ENCODE assay signal across 24 cellular contexts in genomic region chr3:188106898-188107684, GRCh38. TPM values are rescaled to one million over a fixed set of nuclear protein-coding genes. Genes with fewer than 3 reads are reported as not detected.
DNase-seq lines count a peak whose midpoint lies in the region; ATAC-seq and TF ChIP-seq lines count a peak whose summit lies in the region.
"Had no signal": no experiment of that assay in that cellular context is flagged by ENCODE, and none has a peak within 500 bp of the region (broad histone marks: within the 10 kb centered on the region; RNA-seq: fewer than 3 reads in every experiment).

No MANE protein-coding gene starts in this region.

- peaks cover 10% of the 10 kb centered on the region for H3K9me3 Mint-ChIP-seq in Caco-2 (ENCODE audit: unreplicated experiment)
- H3K9me3 Mint-ChIP-seq in endodermal cell, result peaks cover 4% of the 10 kb centered on the region
- H3K9me3 Mint-ChIP-seq in neural crest cell, result peaks cover 3% of the 10 kb centered on the region
- H3K9me3 Mint-ChIP-seq: CD14-positive monocyte, IgD-negative memory B cell had no signal

- no peak overlapping the region for H3K4me3 ChIP-seq in Caco-2 (ENCODE audit: low read depth, low read length)
- H3K4me3 ChIP-seq in IMR-90 (ENCODE audit: insufficient read depth, low read depth, low read length), result no peak overlapping the region
- no peak overlapping the region for H3K4me3 ChIP-seq in endodermal cell (ENCODE audit: low read length)
- H3K4me3 ChIP-seq: GM12878 had no signal

- no peak overlapping the region for H2BK20ac ChIP-seq in IMR-90 (ENCODE audit: low read depth, low read length)

- H4K8ac ChIP-seq in IMR-90 (ENCODE audit: low read depth in 2 of 2, low read length in 2 of 2), result no peak overlapping the region

- in situ Hi-C loops in IMR-90 (cut with MboI; ENCODE audit: low sequenced_read_pairs), result no loop called here

- peak overlapping the region; percentile 21 for H2AFZ ChIP-seq in IMR-90 (replicated peaks; ENCODE audit: low read length, poor library complexity)

- H3K9ac ChIP-seq in IMR-90 (ENCODE audit: low read depth, low read length), result no peak overlapping the region
- no peak overlapping the region for H3K9ac ChIP-seq in endodermal cell (ENCODE audit: extremely low read depth, low read length, poor library complexity, severe bottlenecking)
- H3K9ac ChIP-seq: SK-N-SH had no signal

- H2BK120ac ChIP-seq in IMR-90 (ENCODE audit: low read depth, low read length), result no peak overlapping the region

- H3K23ac ChIP-seq in IMR-90 (ENCODE audit: low read depth, low read length), result no peak overlapping the region

- intact Hi-C loops in Caco-2 (cut with micrococcal nuclease; ENCODE audit: unreplicated experiment), result no loop called here
- intact Hi-C loops in IMR-90 (cut with micrococcal nuclease), result no loop called here

- H3K4me2 ChIP-seq in IMR-90 (ENCODE audit: low read depth, low read length), result no peak overlapping the region
- H3K4me2 ChIP-seq: SK-N-SH had no signal

- no peak overlapping the region for H2BK15ac ChIP-seq in IMR-90 (ENCODE audit: low read depth, low read length)

- no peak overlapping the region for H3K56ac ChIP-seq in IMR-90 (ENCODE audit: extremely low read depth, insufficient read depth, low read length)

- TF ChIP-seq RAD21 in IMR-90 (IDR thresholded peaks at IDR 0.05; ENCODE audit: low read length), result no peak

- no peaks in the 10 kb centered on the region for H4K20me1 ChIP-seq in IMR-90 (ENCODE audit: insufficient read depth, low read length)

- POLR2A ChIA-PET in Caco-2 (lab: Charles Lee), result interaction anchor here (0.6 kb wide), 2 partner anchors 137 to 211 kb away, joined by 4 to 5 read pairs; no protein-coding TSS in a partner anchor
- POLR2A ChIA-PET in IMR-90 (lab: Charles Lee; ENCODE audit: unreplicated experiment), result no interaction called here

- no peak overlapping the region for H4K5ac ChIP-seq in IMR-90 (ENCODE audit: low read depth, low read length)

- no peak for TF ChIP-seq POLR2A in IMR-90 (IDR thresholded peaks at IDR 0.05; ENCODE audit: low read depth, low read length)

- H3K79me1 ChIP-seq in IMR-90 (ENCODE audit: low read depth in 1 of 2, low read length in 2 of 2), result no peaks in the 10 kb centered on the region

- peaks cover 24% of the 10 kb centered on the region for H3K4me1 ChIP-seq in Caco-2
- H3K4me1 ChIP-seq in IMR-90 (ENCODE audit: control insufficient read depth, insufficient read depth, low read length), result 0 out of 2 replicates have a peak, but pooled peaks cover 2% of the 10 kb centered on the region
- H3K4me1 ChIP-seq in endodermal cell (ENCODE audit: control insufficient read depth, insufficient read depth, low read length), result no peaks in the 10 kb centered on the region

- H3K9me1 ChIP-seq in IMR-90 (ENCODE audit: insufficient read depth, low read length), result no peaks in the 10 kb centered on the region

- no CpG with 5 or more reads among the region's 11 CpGs for WGBS in IMR-90 (ENCODE audit: extremely low coverage in 2 of 2, insufficient read length in 1 of 2), 2 experiments
- 69 to 70% methylated on average over 6 to 11 of the region's 11 CpGs for WGBS in endodermal cell (ENCODE audit: insufficient coverage in 1 of 2, insufficient read length in 1 of 2), 2 experiments

- H3K4ac ChIP-seq in IMR-90 (ENCODE audit: low read depth, low read length), result no peak overlapping the region

- H3K9me3 ChIP-seq in Caco-2 (peaks cover 4% of the 10 kb centered on the region), IMR-90 (ENCODE audit: control insufficient read depth, insufficient read depth, low read length) (no peaks in the 10 kb centered on the region), endodermal cell (ENCODE audit: control insufficient read depth, low read length) (peaks cover 7% of the 10 kb centered on the region)
- H3K9me3 ChIP-seq: SK-N-SH had no signal

- no peak overlapping the region for H2AK9ac ChIP-seq in IMR-90 (replicated peaks; ENCODE audit: low read depth, low read length, poor library complexity)

- no peaks in the 10 kb centered on the region for H3K27me3 Mint-ChIP-seq in Caco-2 (ENCODE audit: insufficient read depth, unreplicated experiment)
- H3K27me3 Mint-ChIP-seq in endodermal cell (ENCODE audit: insufficient read depth), result peaks cover 65% of the 10 kb centered on the region
- H3K27me3 Mint-ChIP-seq in neural crest cell (ENCODE audit: low read depth), result no peaks in the 10 kb centered on the region

- H3K36me3 Mint-ChIP-seq in Caco-2 (ENCODE audit: insufficient read depth, unreplicated experiment) (peaks cover 7% of the 10 kb centered on the region), endodermal cell (ENCODE audit: low read depth) (no peaks in the 10 kb centered on the region), neural crest cell (ENCODE audit: low read depth) (no peaks in the 10 kb centered on the region)
- H3K36me3 Mint-ChIP-seq: CD14-positive monocyte had no signal

- TF ChIP-seq CTCF in Caco-2 (IDR thresholded peaks at IDR 0.05; ENCODE audit: insufficient read depth in 1 of 2, low read depth in 1 of 2, low read length in 1 of 2, severe bottlenecking in 1 of 2, unreplicated experiment in 1 of 2) (no peak), IMR-90 (conservative IDR thresholded peaks at IDR 0.05; ENCODE audit: low read depth, low read length) (no peak), endodermal cell (conservative IDR thresholded peaks at IDR 0.05) (no peak), neural crest cell (conservative IDR thresholded peaks at IDR 0.05) (no peak)

- BruUV-seq in Caco-2 (replicated peaks; lab: Mats Ljungman, UMichigan) (no TSS peak), IMR-90 (replicated peaks; lab: Mats Ljungman, UMichigan) (no TSS peak)

- H3K27me3 ChIP-seq in Caco-2 (replicated peaks; ENCODE audit: control insufficient read depth, insufficient read depth, low read length), result no peaks in the 10 kb centered on the region
- H3K27me3 ChIP-seq in IMR-90 (ENCODE audit: control insufficient read depth, insufficient read depth, low read length), result peaks cover 2% of the 10 kb centered on the region
- peaks cover 58% of the 10 kb centered on the region for H3K27me3 ChIP-seq in endodermal cell (ENCODE audit: control insufficient read depth, insufficient read depth, low read length, poor library complexity, severe bottlenecking)

- no peak overlapping the region for H3K14ac ChIP-seq in IMR-90 (replicated peaks; ENCODE audit: low read depth, low read length)

- H3K18ac ChIP-seq in IMR-90 (ENCODE audit: low read depth, low read length), result no peak overlapping the region

- peak overlapping the region; percentile 45 for H3K27ac Mint-ChIP-seq in Caco-2 (ENCODE audit: unreplicated experiment)
- no peak overlapping the region for H3K27ac Mint-ChIP-seq in endodermal cell
- peak overlapping the region; percentile 16 for H3K27ac Mint-ChIP-seq in neural crest cell (ENCODE audit: unreplicated experiment)
- H3K27ac Mint-ChIP-seq: CD14-positive monocyte had no signal

- dilution Hi-C loops in IMR-90 (cut with HindIII; ENCODE audit: low sequenced_read_pairs, unreplicated experiment), result no loop called here

- ATAC-seq in IMR-90 (ENCODE audit: low read depth), result no peak
- no peak for ATAC-seq in GM18519 (IDR thresholded peaks at IDR 0.05; ENCODE audit: low FRiP score, unreplicated experiment)
- ATAC-seq in HG02798 (IDR thresholded peaks at IDR 0.05; ENCODE audit: poor library complexity, unreplicated experiment), result no peak
- ATAC-seq: GM12878 had no signal

- H3K4me1 Mint-ChIP-seq in Caco-2 (ENCODE audit: low read depth, unreplicated experiment) (peaks cover 23% of the 10 kb centered on the region), endodermal cell (peaks cover 2% of the 10 kb centered on the region), neural crest cell (peaks cover 21% of the 10 kb centered on the region)

- H3K4me3 Mint-ChIP-seq in Caco-2 (ENCODE audit: unreplicated experiment) (no peak overlapping the region), endodermal cell (no peak overlapping the region), neural crest cell (no peak overlapping the region)
- H3K4me3 Mint-ChIP-seq: CD14-positive monocyte, IgD-negative memory B cell had no signal

- H4K91ac ChIP-seq in IMR-90 (ENCODE audit: insufficient read depth, low read depth, low read length), result no peak overlapping the region

- no peak overlapping the region for H3K27ac ChIP-seq in IMR-90 (ENCODE audit: insufficient read depth, low read length)
- peak overlapping the region; percentile 2 for H3K27ac ChIP-seq in endodermal cell (ENCODE audit: low read depth, low read length)
- H3K27ac ChIP-seq: HL-60 had no signal

- no peak for DNase-seq in Caco-2
- DNase-seq in IMR-90, result no peak
- peak; percentile 70 for DNase-seq in endodermal cell
- DNase-seq in neural crest cell (ENCODE audit: low read depth, low spot score), result no peak
- no peak for DNase-seq in midbrain (lab: John Stamatoyannopoulos, UW)
- DNase-seq in stimulated activated naive CD4-positive, alpha-beta T cell (lab: John Stamatoyannopoulos, UW), result no peak
- DNase-seq: 8988T; DMS 273 treated with DMSO at 0.1 percent for 48 hours; HCEC 1CT; Karpas-422; NCI-H1048; NCI-H1436 treated with DMSO at 0.1 percent for 48 hours; NCI-H2081; NCI-H2171 treated with DMSO at 0.1 percent for 48 hours; NCI-H748 treated with DMSO at 0.1 percent for 48 hours; NK-92 treated with Interleukin-12 subunit alpha and Interleukin-12 subunit beta, amount 100 ng/mL, for 24 hours; SHP77; SK-N-SH had no signal

- H2AK5ac ChIP-seq in IMR-90 (ENCODE audit: low read depth, low read length), result no peak overlapping the region

- H3K36me3 ChIP-seq in Caco-2 (ENCODE audit: control insufficient read depth, insufficient read depth, low read length) (no peaks in the 10 kb centered on the region), IMR-90 (ENCODE audit: control insufficient read depth, insufficient read depth, low read length) (no peaks in the 10 kb centered on the region), endodermal cell (ENCODE audit: control insufficient read depth, insufficient read depth, low read length) (no peaks in the 10 kb centered on the region)

- H2BK5ac ChIP-seq in IMR-90 (ENCODE audit: low read depth, low read length, poor library complexity, severe bottlenecking), result no peak overlapping the region

- CTCF ChIA-PET in Caco-2 (lab: Charles Lee), result no interaction called here
- CTCF ChIA-PET in IMR-90 (lab: Yijun Ruan, JAX), result no interaction called here

TF ChIP-seq in IMR-90, 13 proteins besides CTCF, POLR2A, EP300 and RAD21 (continues in another document):
- no peak for TF ChIP-seq MAZ (IDR thresholded peaks at IDR 0.05; ENCODE audit: borderline replicate concordance, low read depth, low read length)

RNA-seq across cellular contexts. Expression of gene LPP, which starts 46.9 kb away (rescaled TPM):
- total RNA-seq in Caco-2 (2022), result 120 and 147 TPM in 2 replicates
- total RNA-seq in IMR-90 (2012; rRNA removed), result 111 and 130 TPM in 2 replicates
- 16.0 and 17.6 TPM in 2 replicates for polyA plus RNA-seq in IMR-90 (2012; rRNA removed)
- polyA plus RNA-seq in IMR-90 (2012; cell fraction: cytosol; rRNA removed), result 7.4 and 10.6 TPM in 2 replicates
- 35.2 and 36.9 TPM in 2 replicates for polyA plus RNA-seq in IMR-90 (2012; cell fraction: nucleus; rRNA removed; ENCODE audit: low replicate concordance)
- 100 to 1,000 TPM in 1 of 2 donors, 10 to 100 TPM in 1; 78.0 to 105 TPM for total RNA-seq in endodermal cell
- polyA plus RNA-seq in endodermal cell (2013, experiment 1 of 2), result 13.9 TPM
- polyA plus RNA-seq in endodermal cell (2013, experiment 2 of 2), result 19.6 TPM
- 38.7 and 42.1 TPM in 2 replicates for total RNA-seq in neural crest cell
